ENCODE assay signal across 8 cellular contexts in genomic region chr7:104208421-104208780, GRCh38. TPM values are rescaled to one million over a fixed set of nuclear protein-coding genes. Genes with fewer than 3 reads are reported as not detected.
DNase-seq lines count a peak whose midpoint lies in the region; ATAC-seq and TF ChIP-seq lines count a peak whose summit lies in the region.

No MANE protein-coding gene starts in this region.

- H3K9me3 ChIP-seq in lung (ENCODE audit: control insufficient read depth in 2 of 2, insufficient read depth in 1 of 2, low read length in 1 of 2), result peaks cover 0 to 3% of the 10 kb centered on the region in 2 donors

- H3K4me1 ChIP-seq in lung (ENCODE audit: control insufficient read depth in 2 of 2, insufficient read depth in 2 of 2, low read length in 2 of 2), result peaks cover 2 to 6% of the 10 kb centered on the region in 2 donors
- peaks cover 2% of the 10 kb centered on the region for H3K4me1 ChIP-seq in urinary bladder (ENCODE audit: insufficient read depth)

- no peaks in the 10 kb centered on the region for H3K27me3 ChIP-seq in lung (ENCODE audit: control insufficient read depth, insufficient read depth)

- H3K27me3 Mint-ChIP-seq in activated T-cell treated with anti-CD3 and anti-CD28 coated beads, Interleukin-2, amount 50 U/mL, for 4 hours (ENCODE audit: low read depth), result peaks cover 31% of the 10 kb centered on the region
- H3K27me3 Mint-ChIP-seq in brain, result peaks cover 28% of the 10 kb centered on the region

- ATAC-seq in activated T-cell treated with anti-CD3 and anti-CD28 coated beads, Interleukin-2, amount 50 U/mL, for 4 hours, result no peak
- ATAC-seq in lung (ENCODE audit: insufficient read depth, low FRiP score) (no peak), GM19328 (IDR thresholded peaks at IDR 0.05; ENCODE audit: unreplicated experiment) (no peak)

- peak overlapping the region; percentile 94 for H3K4me3 Mint-ChIP-seq in activated T-cell treated with anti-CD3 and anti-CD28 coated beads, Interleukin-2, amount 50 U/mL, for 4 hours
- peak overlapping the region; percentile 96 to 99 (median 98) for H3K4me3 Mint-ChIP-seq in brain

- DNase-seq in activated T-cell treated with anti-CD3 and anti-CD28 coated beads, Interleukin-2, amount 50 U/mL, for 4 hours, result no peak
- DNase-seq in activated T-cell treated with anti-CD3 and anti-CD28 coated beads, Interleukin-2, amount 50 U/mL, for 48 hours, result no peak
- DNase-seq in lung (ENCODE audit: low spot score) (no peak), NK-92 (lab: John Stamatoyannopoulos, UW; ENCODE audit: unreplicated experiment) (no peak)
- DNase-seq in stimulated activated CD4-positive, alpha-beta T cell treated with anti-CD3 and anti-CD28 coated beads, Interleukin-12 subunit alpha, Interleukin-12 subunit beta, amount 100 ng/mL, for 4 hours, result no peak

- H3K36me3 Mint-ChIP-seq in activated T-cell treated with anti-CD3 and anti-CD28 coated beads, Interleukin-2, amount 50 U/mL, for 4 hours (ENCODE audit: insufficient read depth), result peaks cover 5% of the 10 kb centered on the region
- H3K36me3 Mint-ChIP-seq in brain, result peaks cover 6% of the 10 kb centered on the region

- WGBS in lung, 2 donors, result 31 to 43% methylated on average over 7 of the region's 7 CpGs
- 23% methylated on average over 7 of the region's 7 CpGs for WGBS in urinary bladder

- peaks cover 34% of the 10 kb centered on the region for H3K4me1 Mint-ChIP-seq in activated T-cell treated with anti-CD3 and anti-CD28 coated beads, Interleukin-2, amount 50 U/mL, for 4 hours (ENCODE audit: low read depth)
- peaks cover 46% of the 10 kb centered on the region for H3K4me1 Mint-ChIP-seq in brain

- peak overlapping the region; percentile 95 to 99 (median 99) for H3K27ac Mint-ChIP-seq in brain

- H3K27ac ChIP-seq in lung (ENCODE audit: low read depth in 1 of 2, low read length in 1 of 2) (peak overlapping the region; percentile 67 to 81), urinary bladder (ENCODE audit: low read depth) (no peak overlapping the region)

- H3K36me3 ChIP-seq in lung (ENCODE audit: control insufficient read depth in 2 of 2, insufficient read depth in 2 of 2, low read length in 2 of 2) (no peaks in the 10 kb centered on the region), urinary bladder (ENCODE audit: insufficient read depth) (no peaks in the 10 kb centered on the region)

- TF ChIP-seq CTCF in brain (conservative IDR thresholded peaks at IDR 0.05) (no peak), lung (IDR thresholded peaks at IDR 0.05; ENCODE audit: control extremely low read depth, extremely low read depth) (no peak)

- H3K9me3 Mint-ChIP-seq in activated T-cell treated with anti-CD3 and anti-CD28 coated beads, Interleukin-2, amount 50 U/mL, for 4 hours, result no peaks in the 10 kb centered on the region
- H3K9me3 Mint-ChIP-seq in brain, result peaks cover 18 to 35% (median 21%) of the 10 kb centered on the region in 5 experiments

- H3K4me3 ChIP-seq in lung (peak overlapping the region; percentile 86), urinary bladder (ENCODE audit: low read depth, low read length) (peak overlapping the region; percentile 50)

RNA-seq across cellular contexts. Expression of gene ORC5, which starts 0.6 kb away (rescaled TPM):
- total RNA-seq in activated T-cell treated with anti-CD3 and anti-CD28 coated beads, Interleukin-2, amount 50 U/mL, for 4 hours, result 10 to 100 TPM; 36.1 to 39.7 (median 38.6) TPM
- polyA plus RNA-seq in brain (ENCODE audit: insufficient read depth, low read depth, low replicate concordance), result 7.9 TPM
- total RNA-seq in lung, result 10 to 100 TPM; 18.3 to 53.6 TPM
- polyA plus RNA-seq in lung, result 1 to 10 TPM; 6.5 to 9.5 TPM
- 47.6 TPM for total RNA-seq in urinary bladder
- 12.3 TPM for polyA plus RNA-seq in urinary bladder
